In the genomic region with DNA sequence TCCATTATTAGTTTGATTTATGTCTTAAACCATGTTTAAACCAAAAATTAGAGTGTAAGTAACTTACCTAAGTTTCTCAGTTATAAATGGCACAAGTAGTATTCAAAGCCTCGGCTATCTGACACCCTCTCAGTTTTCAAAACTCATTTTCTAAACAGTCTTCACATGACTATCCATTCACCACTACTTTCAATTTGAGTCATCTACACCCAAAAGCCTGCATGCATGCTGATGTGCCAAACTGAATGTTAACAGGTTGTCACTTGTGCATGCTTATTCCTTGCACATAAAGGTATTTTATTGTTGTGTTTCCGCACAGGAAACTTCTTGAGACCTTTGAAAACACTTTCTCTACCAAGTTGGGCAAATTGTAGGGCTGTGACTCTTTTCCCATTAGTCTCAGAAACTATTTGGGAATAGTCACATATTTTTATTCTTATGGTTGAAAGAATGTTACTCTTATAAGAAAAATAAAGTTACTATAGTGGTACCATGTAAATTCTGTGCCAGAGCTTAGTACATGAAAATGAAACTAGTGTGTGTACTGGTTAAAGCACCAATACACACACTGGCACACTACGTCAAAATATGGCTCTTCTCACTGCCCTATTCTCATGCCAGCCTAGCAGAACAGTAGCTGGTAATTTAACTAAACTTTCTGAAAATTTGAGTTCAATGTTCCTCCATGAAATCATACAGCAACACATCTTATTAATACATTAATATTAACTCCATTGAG, we compare ENCODE assay signal across 12 cellular contexts.
DNase-seq lines count a peak whose midpoint lies in the region; ATAC-seq lines count a peak whose summit lies in the region.
"Had no signal": no experiment of that assay in that cellular context is flagged by ENCODE, and none has a peak within 500 bp of the region (broad histone marks: within the 10 kb centered on the region; RNA-seq: fewer than 3 reads in every experiment).

No MANE protein-coding gene starts in this region.

- ATAC-seq in GM18519 (IDR thresholded peaks at IDR 0.05; ENCODE audit: low FRiP score, unreplicated experiment) (peak; percentile 98), GM21360 (IDR thresholded peaks at IDR 0.05; ENCODE audit: unreplicated experiment) (peak; percentile 99), HG02970 (IDR thresholded peaks at IDR 0.05; ENCODE audit: low FRiP score, unreplicated experiment) (peak; percentile 84), HG03575 (IDR thresholded peaks at IDR 0.05; ENCODE audit: extremely low read depth, insufficient number of reproducible peaks, low FRiP score, unreplicated experiment) (peak; percentile 96)
- ATAC-seq: mucosa of descending colon, right lobe of liver, T-helper 17 cell had no signal

- no peak for DNase-seq in hepatic stellate cell (ENCODE audit: low spot score)
- no peak for DNase-seq in NCI-H2171 (lab: John Stamatoyannopoulos, UW)
- DNase-seq in retina, result no peak
- DNase-seq in activated T-cell treated with anti-CD3 and anti-CD28 coated beads for 4 hours, result no peak
- DNase-seq: mucosa of descending colon, NCI-H187 treated with DMSO at 0.1 percent for 48 hours, right lobe of liver, T-helper 17 cell had no signal
